In genomic region chr14:68816183-68816942, GRCh38 we compare ENCODE assay signal across 1 cellular context.
TF ChIP-seq lines count a peak whose summit lies in the region.

No MANE protein-coding gene starts in this region.

TF ChIP-seq in A549, 52 proteins besides CTCF, POLR2A, EP300 and RAD21 (continued from another document):
- TF ChIP-seq, protein P1, sequence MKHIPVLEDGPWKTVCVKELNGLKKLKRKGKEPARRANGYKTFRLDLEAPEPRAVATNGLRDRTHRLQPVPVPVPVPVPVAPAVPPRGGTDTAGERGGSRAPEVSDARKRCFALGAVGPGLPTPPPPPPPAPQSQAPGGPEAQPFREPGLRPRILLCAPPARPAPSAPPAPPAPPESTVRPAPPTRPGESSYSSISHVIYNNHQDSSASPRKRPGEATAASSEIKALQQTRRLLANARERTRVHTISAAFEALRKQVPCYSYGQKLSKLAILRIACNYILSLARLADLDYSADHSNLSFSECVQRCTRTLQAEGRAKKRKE (CRISPR knock-in tag; IDR thresholded peaks at IDR 0.05; ENCODE audit: low read depth): peak; percentile 99
- TF ChIP-seq FOSL2 (IDR thresholded peaks at IDR 0.05): no peak
- TF ChIP-seq FOSL2 (CRISPR knock-in tag; IDR thresholded peaks at IDR 0.05): peak; percentile 36
- TF ChIP-seq CEBPB (IDR thresholded peaks at IDR 0.05): no peak
- TF ChIP-seq RNF2 (IDR thresholded peaks at IDR 0.05; ENCODE audit: borderline replicate concordance, low read depth): peak; percentile 70; the same call in 1 of the 2 replicates
- TF ChIP-seq RARB (CRISPR knock-in tag; IDR thresholded peaks at IDR 0.05): no peak
- TF ChIP-seq KDM5A (IDR thresholded peaks at IDR 0.05): no peak
- no peak for TF ChIP-seq NFE2L2 (conservative IDR thresholded peaks at IDR 0.05; ENCODE audit: low read length)
- TF ChIP-seq, protein P2, sequence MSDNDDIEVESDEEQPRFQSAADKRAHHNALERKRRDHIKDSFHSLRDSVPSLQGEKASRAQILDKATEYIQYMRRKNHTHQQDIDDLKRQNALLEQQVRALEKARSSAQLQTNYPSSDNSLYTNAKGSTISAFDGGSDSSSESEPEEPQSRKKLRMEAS (IDR thresholded peaks at IDR 0.05): peak; percentile 97
- TF ChIP-seq EHF (CRISPR knock-in tag; IDR thresholded peaks at IDR 0.05): peak; percentile 98
- TF ChIP-seq HMGXB4 (CRISPR knock-in tag; IDR thresholded peaks at IDR 0.05; ENCODE audit: borderline replicate concordance): peak; percentile 98
- no peak for TF ChIP-seq PBX3 (IDR thresholded peaks at IDR 0.05)
- TF ChIP-seq CHD4 (IDR thresholded peaks at IDR 0.05; ENCODE audit: borderline replicate concordance): no peak
- no peak for TF ChIP-seq USF2 (IDR thresholded peaks at IDR 0.05)
- TF ChIP-seq HOXB13 (CRISPR knock-in tag; IDR thresholded peaks at IDR 0.05; ENCODE audit: low read depth): peak; percentile 99
- no peak; the same call in 1 of the 2 replicates for TF ChIP-seq MYC (IDR thresholded peaks at IDR 0.05; ENCODE audit: borderline replicate concordance, low read length)
- no peak for TF ChIP-seq CBX8 (IDR thresholded peaks at IDR 0.05)
- no peak for TF ChIP-seq SREBF2 (IDR thresholded peaks at IDR 0.05)
- peak; percentile 96 for TF ChIP-seq ZSCAN20 (CRISPR knock-in tag; IDR thresholded peaks at IDR 0.05)
- TF ChIP-seq FOSB (CRISPR knock-in tag; IDR thresholded peaks at IDR 0.05): no peak
- TF ChIP-seq MAZ (IDR thresholded peaks at IDR 0.05; ENCODE audit: borderline replicate concordance, low read depth, low read length): peak; percentile 64; the same call in 1 of the 2 replicates
- 0 out of 2 replicates have a peak, but pooled peaks have one; percentile 35 for TF ChIP-seq PHF8 (IDR thresholded peaks at IDR 0.05; ENCODE audit: borderline replicate concordance, low read depth)
- TF ChIP-seq HES2 (IDR thresholded peaks at IDR 0.05): no peak
- TF ChIP-seq CBX2 (IDR thresholded peaks at IDR 0.05; ENCODE audit: borderline replicate concordance, low read depth): no peak
- TF ChIP-seq CHD2 (IDR thresholded peaks at IDR 0.05; ENCODE audit: low read length, partially characterized antibody): no peak
- no peak for TF ChIP-seq RCOR1 (IDR thresholded peaks at IDR 0.05; ENCODE audit: low read depth, low read length)
- peak; percentile 72 to 95 for TF ChIP-seq JUN (IDR thresholded peaks at IDR 0.05)
- TF ChIP-seq KDM1A (IDR thresholded peaks at IDR 0.05; ENCODE audit: low read depth): no peak
- peak; percentile 99 for TF ChIP-seq TP53 (CRISPR knock-in tag; IDR thresholded peaks at IDR 0.05)
TF ChIP-seq in A549: peak in this region for 25.
